In genomic region chr2:142174176-142174575, GRCh38 we compare ENCODE assay signal across 25 cellular contexts. TPM values are rescaled to one million over a fixed set of nuclear protein-coding genes. Genes with fewer than 3 reads are reported as not detected.
"Had no signal": no experiment of that assay in that cellular context is flagged by ENCODE, and none has a peak within 500 bp of the region (broad histone marks: within the 10 kb centered on the region; RNA-seq: fewer than 3 reads in every experiment).

No MANE protein-coding gene starts in this region.

- H3K4me2 ChIP-seq: KMS-11 had no signal

- H3K9me3 ChIP-seq: SJSA1 had no signal

- H3K4me1 ChIP-seq: SJSA1 had no signal

- FAIRE-seq: HTR-8/SVneo, K562, RCC 7860 had no signal

- ATAC-seq: K562 had no signal

- DNase-seq: Kasumi-1, MM.1S, NCI-H1092 treated with DMSO at 0.1 percent for 48 hours, NCI-H1436, NCI-H187, NCI-H2029, NCI-H2081 treated with DMSO at 0.1 percent for 48 hours, NCI-H2171, NCI-H226, NCI-H446, NCI-H510A, NCI-H524 treated with DMSO at 0.1 percent for 48 hours, NCI-H69, NCI-H774, Right ventricle myocardium superior, RPMI8226, SIG-M5 had no signal

- H3K27me3 ChIP-seq: SJSA1 had no signal

- H3K36me3 ChIP-seq: SJSA1 had no signal

- H3K4me3 ChIP-seq: K562, SJSA1 had no signal

- H3K27ac ChIP-seq: HL-60, KMS-11, SJSA1 had no signal

- H3K9ac ChIP-seq: KMS-11 had no signal

RNA-seq across cellular contexts. Expression of gene LRP1B, which starts 43.4 kb away (rescaled TPM):
- total RNA-seq: K562, M059J had no signal
- polyA plus RNA-seq: IgD-negative memory B cell, K562 had no signal
